In the genomic region with DNA sequence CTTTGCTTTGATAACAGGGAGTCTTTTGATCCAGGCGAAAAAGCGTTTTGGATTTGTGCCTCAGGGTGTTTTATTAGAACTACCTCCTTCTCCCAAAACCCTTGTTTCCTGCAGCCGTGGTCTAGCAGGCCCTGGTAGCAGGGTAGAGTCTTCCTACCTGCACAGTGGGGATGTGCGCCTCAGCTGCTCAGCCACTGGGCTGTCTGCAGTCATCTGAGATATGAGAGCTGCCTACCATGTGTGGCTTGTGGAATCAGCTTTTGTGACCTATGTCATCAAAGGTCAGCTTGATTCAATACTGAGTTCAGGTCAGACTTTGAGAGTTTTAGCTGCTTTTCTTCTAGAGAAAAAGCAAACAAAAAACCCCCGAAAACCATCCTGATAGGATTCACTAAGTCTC, we compare ENCODE assay signal across 22 cellular contexts.
"Had no signal": no experiment of that assay in that cellular context is flagged by ENCODE, and none has a peak within 500 bp of the region (broad histone marks: within the 10 kb centered on the region; RNA-seq: fewer than 3 reads in every experiment).

No MANE protein-coding gene starts in this region.

- H3K27ac ChIP-seq: adrenal gland, breast epithelium, colonic mucosa, dorsolateral prefrontal cortex, esophagus muscularis mucosa, hepatocyte, left ventricle myocardium inferior, thoracic aorta, vagina, WERI-Rb-1 had no signal

- H3K4me2 ChIP-seq: hepatocyte had no signal

- H3K4me3 Mint-ChIP-seq: activated naive CD4-positive, alpha-beta T cell treated with anti-CD3 and anti-CD28 coated beads, Interleukin-2, amount 50 U/mL, for 24 hours; effector memory CD8-positive, alpha-beta T cell; T-cell; type B pancreatic cell had no signal

- H3K36me3 ChIP-seq: adrenal gland, breast epithelium, colonic mucosa, esophagus muscularis mucosa, left ventricle myocardium inferior, thoracic aorta, vagina, WERI-Rb-1 had no signal

- H3K27ac Mint-ChIP-seq: activated naive CD4-positive, alpha-beta T cell treated with anti-CD3 and anti-CD28 coated beads, Interleukin-2, amount 50 U/mL, for 24 hours; effector memory CD8-positive, alpha-beta T cell; progenitor cell of endocrine pancreas; T-cell; type B pancreatic cell had no signal

- H3K27me3 Mint-ChIP-seq: activated naive CD4-positive, alpha-beta T cell treated with anti-CD3 and anti-CD28 coated beads, Interleukin-2, amount 50 U/mL, for 24 hours had no signal

- H2AFZ ChIP-seq: hepatocyte had no signal

- H3K4me1 ChIP-seq: adrenal gland, breast epithelium, colonic mucosa, esophagus muscularis mucosa, left ventricle myocardium inferior, vagina had no signal

- DNase-seq: activated CD4-positive, CD25-positive, alpha-beta regulatory T cell treated with anti-CD3 and anti-CD28 coated beads, Interleukin-2, amount 50 U/mL, for 72 hours; activated CD8-positive, alpha-beta memory T cell treated with anti-CD3 and anti-CD28 coated beads for 24 hours; activated CD8-positive, alpha-beta memory T cell treated with anti-CD3 and anti-CD28 coated beads, Interleukin-2, amount 50 U/mL, for 4 hours; activated gamma-delta T cell treated with Interleukin-2 at 50 U/mL for 16 hours; adrenal gland; colonic mucosa; dorsolateral prefrontal cortex; effector memory CD8-positive, alpha-beta T cell; glutamatergic neuron; left ventricle myocardium inferior; naive thymus-derived CD4-positive, alpha-beta T cell; stimulated activated CD4-positive, alpha-beta T cell treated with anti-CD3 and anti-CD28 coated beads, Interleukin-4, amount 100 ng/mL, for 24 hours; T-cell; WERI-Rb-1 had no signal

- H3K79me2 ChIP-seq: hepatocyte had no signal

- ATAC-seq: effector memory CD8-positive, alpha-beta T cell; naive thymus-derived CD4-positive, alpha-beta T cell; T-cell had no signal

- H3K27me3 ChIP-seq: adrenal gland, breast epithelium, colonic mucosa, vagina had no signal

- H3K4me3 ChIP-seq: adrenal gland, breast epithelium, colonic mucosa, dorsolateral prefrontal cortex, esophagus muscularis mucosa, hepatocyte, left ventricle myocardium inferior, thoracic aorta, vagina had no signal

- H3K36me3 Mint-ChIP-seq: activated naive CD4-positive, alpha-beta T cell treated with anti-CD3 and anti-CD28 coated beads, Interleukin-2, amount 50 U/mL, for 24 hours; naive thymus-derived CD4-positive, alpha-beta T cell; T-cell; type B pancreatic cell had no signal

- H3K9me3 Mint-ChIP-seq: activated naive CD4-positive, alpha-beta T cell treated with anti-CD3 and anti-CD28 coated beads, Interleukin-2, amount 50 U/mL, for 24 hours; effector memory CD8-positive, alpha-beta T cell; naive thymus-derived CD4-positive, alpha-beta T cell; T-cell; type B pancreatic cell had no signal
